2 cellular contexts compared by ENCODE assay signal in the genomic region with DNA sequence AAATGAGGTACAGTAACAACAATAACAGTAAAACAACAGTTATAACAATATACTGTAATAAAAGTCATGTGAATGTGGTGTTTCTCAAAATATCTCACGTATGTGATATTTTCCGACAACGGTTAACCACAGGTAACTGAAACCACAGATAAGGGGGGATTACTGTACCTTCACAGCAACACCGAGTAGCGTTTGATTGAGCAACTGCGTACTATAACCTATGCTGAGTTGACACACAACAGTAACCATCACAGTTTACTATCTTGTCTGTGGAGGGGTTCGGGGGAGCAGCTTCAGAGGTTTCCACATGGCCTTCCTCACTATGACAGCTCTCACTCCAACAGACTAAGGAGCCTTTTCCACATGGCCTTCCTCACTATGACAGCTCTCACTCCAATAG.
TF ChIP-seq lines count a peak whose summit lies in the region.

No MANE protein-coding gene starts in this region.

TF ChIP-seq in GM12891, 5 proteins besides CTCF, POLR2A, EP300 and RAD21:
- TF ChIP-seq PAX5 (IDR thresholded peaks at IDR 0.05; ENCODE audit: insufficient read depth, low read length, severe bottlenecking) = no peak
- TF ChIP-seq POU2F2 (IDR thresholded peaks at IDR 0.05; ENCODE audit: low read depth, low read length) = no peak
- no peak for TF ChIP-seq POLR2AphosphoS5 (IDR thresholded peaks at IDR 0.05; ENCODE audit: low read depth, low read length)
- no peak for TF ChIP-seq TAF1 (IDR thresholded peaks at IDR 0.05; ENCODE audit: low read depth, low read length)
- TF ChIP-seq SPI1 (IDR thresholded peaks at IDR 0.05; ENCODE audit: low read depth, low read length) = no peak

TF ChIP-seq in K562, 482 proteins besides CTCF, POLR2A, EP300 and RAD21:
- TF ChIP-seq ZNF175 (CRISPR knock-in tag; IDR thresholded peaks at IDR 0.05; ENCODE audit: low read depth) (no peak), CEBPB (tag; IDR thresholded peaks at IDR 0.05) (peak; percentile 45), TFAM (CRISPR knock-in tag; conservative IDR thresholded peaks at IDR 0.05) (no peak), PTTG1 (tag; IDR thresholded peaks at IDR 0.05; ENCODE audit: low read depth) (no peak), ZNF347 (CRISPR knock-in tag; IDR thresholded peaks at IDR 0.05; ENCODE audit: low read depth) (no peak), SNIP1 (IDR thresholded peaks at IDR 0.05; ENCODE audit: low read depth) (no peak)
- TF ChIP-seq, protein P1, sequence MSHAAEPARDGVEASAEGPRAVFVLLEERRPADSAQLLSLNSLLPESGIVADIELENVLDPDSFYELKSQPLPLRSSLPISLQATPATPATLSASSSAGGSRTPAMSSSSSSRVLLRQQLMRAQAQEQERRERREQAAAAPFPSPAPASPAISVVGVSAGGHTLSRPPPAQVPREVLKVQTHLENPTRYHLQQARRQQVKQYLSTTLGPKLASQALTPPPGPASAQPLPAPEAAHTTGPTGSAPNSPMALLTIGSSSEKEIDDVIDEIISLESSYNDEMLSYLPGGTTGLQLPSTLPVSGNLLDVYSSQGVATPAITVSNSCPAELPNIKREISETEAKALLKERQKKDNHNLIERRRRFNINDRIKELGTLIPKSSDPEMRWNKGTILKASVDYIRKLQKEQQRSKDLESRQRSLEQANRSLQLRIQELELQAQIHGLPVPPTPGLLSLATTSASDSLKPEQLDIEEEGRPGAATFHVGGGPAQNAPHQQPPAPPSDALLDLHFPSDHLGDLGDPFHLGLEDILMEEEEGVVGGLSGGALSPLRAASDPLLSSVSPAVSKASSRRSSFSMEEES (CRISPR knock-in tag; IDR thresholded peaks at IDR 0.05) = no peak
